ENCODE assay signal across 23 cellular contexts in the genomic region with DNA sequence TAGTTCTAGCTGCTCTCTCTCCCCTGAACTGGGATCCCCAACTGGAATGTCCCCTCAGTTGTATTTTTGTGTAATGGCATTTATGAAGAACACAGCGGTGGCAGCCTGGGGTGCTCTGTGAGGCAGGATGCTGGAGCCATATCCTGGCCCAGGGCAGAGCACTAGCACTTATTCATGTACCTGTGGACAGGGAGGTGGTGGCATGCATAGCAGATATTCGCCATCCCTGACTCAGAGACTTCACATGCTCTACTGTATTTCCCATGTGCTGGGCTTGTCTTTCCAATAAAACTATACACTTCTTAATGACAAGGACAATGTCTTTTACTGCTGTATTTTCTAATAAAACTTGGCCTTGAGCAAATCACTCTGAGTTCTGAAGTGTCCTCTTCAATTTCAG.
DNase-seq lines count a peak whose midpoint lies in the region; ATAC-seq, FAIRE-seq and TF ChIP-seq lines count a peak whose summit lies in the region.
"Had no signal": no experiment of that assay in that cellular context is flagged by ENCODE, and none has a peak within 500 bp of the region (broad histone marks: within the 10 kb centered on the region; RNA-seq: fewer than 3 reads in every experiment).

No MANE protein-coding gene starts in this region.

- H2AFZ ChIP-seq in keratinocyte (ENCODE audit: control insufficient read depth, low read length) = no peak overlapping the region

- H3K9ac ChIP-seq in keratinocyte (ENCODE audit: control insufficient read depth, extremely low read depth, insufficient read depth, low read length) = no peak overlapping the region
- H3K9ac ChIP-seq: BLaER1 had no signal

- no peak for FAIRE-seq in bronchial epithelial cell (lab: Jason Lieb, UNC)
- FAIRE-seq in keratinocyte (lab: Jason Lieb, UNC) = peak; percentile 96
- FAIRE-seq: A204.1, G401.6, GM12891, GM19239 had no signal

- ATAC-seq in RWPE2 (ENCODE audit: low read depth) = peak; percentile 44; the same call in 2 of the 3 replicates

- no peak overlapping the region for H3K4me2 ChIP-seq in keratinocyte (ENCODE audit: control insufficient read depth, extremely low read depth, insufficient read depth, low read depth, low read length)
- H3K4me2 ChIP-seq: BLaER1 had no signal

- no peaks in the 10 kb centered on the region for H3K27me3 ChIP-seq in RWPE2 (ENCODE audit: insufficient read depth, poor library complexity, severe bottlenecking)
- H3K27me3 ChIP-seq in bronchial epithelial cell (ENCODE audit: control insufficient read depth, insufficient read depth, low read length) = no peaks in the 10 kb centered on the region
- no peaks in the 10 kb centered on the region for H3K27me3 ChIP-seq in keratinocyte (ENCODE audit: control insufficient read depth, extremely low read depth, insufficient read depth, low read length)
- H3K27me3 ChIP-seq: BE2C, BLaER1 had no signal

- no peak overlapping the region for H3K27ac ChIP-seq in RWPE2 (ENCODE audit: poor library complexity, severe bottlenecking)
- H3K27ac ChIP-seq in keratinocyte (ENCODE audit: control insufficient read depth, insufficient read depth, low read length) = peak overlapping the region; percentile 10
- H3K27ac ChIP-seq: BLaER1 had no signal

- no peaks in the 10 kb centered on the region for H3K4me1 ChIP-seq in RWPE2 (ENCODE audit: insufficient read depth, poor library complexity, severe bottlenecking)
- peaks cover 3% of the 10 kb centered on the region for H3K4me1 ChIP-seq in keratinocyte (ENCODE audit: control insufficient read depth, extremely low read depth, insufficient read depth, low read length)
- H3K4me1 ChIP-seq: BE2C had no signal

- no peak for TF ChIP-seq CTCF in RWPE2 (IDR thresholded peaks at IDR 0.05; ENCODE audit: poor library complexity, severe bottlenecking)
- TF ChIP-seq CTCF in bronchial epithelial cell (IDR thresholded peaks at IDR 0.05; ENCODE audit: insufficient read depth, low read length, severe bottlenecking) = no peak
- TF ChIP-seq CTCF in keratinocyte (optimal IDR thresholded peaks at IDR 0.05 in 1 of 3, IDR thresholded peaks at IDR 0.05 in 1 of 3, conservative IDR thresholded peaks at IDR 0.05 in 1 of 3; ENCODE audit: extremely low read depth in 1 of 3, insufficient read depth in 2 of 3, low read length in 3 of 3) = no peak

- dilution Hi-C loops in keratinocyte (cut with MboI; ENCODE audit: extremely low pct_ligation_motif_present, low sequenced_read_pairs) = no loop called here

- H3K9me3 ChIP-seq in RWPE2 (ENCODE audit: severe bottlenecking) (no peaks in the 10 kb centered on the region), keratinocyte (ENCODE audit: control insufficient read depth, low read depth, low read length) (no peaks in the 10 kb centered on the region)
- H3K9me3 ChIP-seq: BE2C, BLaER1 had no signal

- H4K20me1 ChIP-seq in keratinocyte (ENCODE audit: control insufficient read depth, extremely low read depth, insufficient read depth, low read length) = no peaks in the 10 kb centered on the region
- H4K20me1 ChIP-seq: BLaER1 had no signal

- DNase-seq in RWPE2 (ENCODE audit: low spot score) = no peak
- peak; percentile 83 for DNase-seq in bronchial epithelial cell (ENCODE audit: low read depth)
- DNase-seq in keratinocyte (ENCODE audit: low read depth, low spot score) = no peak
- peak; percentile 25 for DNase-seq in ureter (ENCODE audit: low spot score)
- no peak for DNase-seq in cerebellar nuclear complex (lab: John Stamatoyannopoulos, UW)
- DNase-seq in DMS114 treated with DMSO at 0.1 percent for 48 hours (lab: John Stamatoyannopoulos, UW; ENCODE audit: unreplicated experiment) = no peak
- DNase-seq in foreskin melanocyte = no peak
- DNase-seq: 8988T; ACHN; BE2C; C1 segment of cervical spinal cord; CD4-positive, alpha-beta memory T cell; CD4-positive, CD25-positive, alpha-beta regulatory T cell; CD8-positive, alpha-beta memory T cell; COR-L47; DMS 273 treated with DMSO at 0.1 percent for 48 hours; DMS79 treated with DMSO at 0.1 percent for 48 hours; GF-D8 had no signal

- no peaks in the 10 kb centered on the region for H3K9me1 ChIP-seq in keratinocyte (ENCODE audit: control insufficient read depth, extremely low read depth, insufficient read depth, low read length)

- no peaks in the 10 kb centered on the region for H3K79me2 ChIP-seq in keratinocyte (ENCODE audit: control insufficient read depth, insufficient read depth, low read length)

- H3K36me3 ChIP-seq in RWPE2 (ENCODE audit: low read depth) = no peaks in the 10 kb centered on the region
- no peaks in the 10 kb centered on the region for H3K36me3 ChIP-seq in bronchial epithelial cell (ENCODE audit: control insufficient read depth, insufficient read depth, low read length)
- no peaks in the 10 kb centered on the region for H3K36me3 ChIP-seq in keratinocyte (ENCODE audit: control insufficient read depth in 2 of 2, extremely low read depth in 1 of 2, insufficient read depth in 2 of 2, low read length in 2 of 2)
- H3K36me3 ChIP-seq: BE2C, BLaER1 had no signal

- H3K4me3 ChIP-seq in RWPE2 (ENCODE audit: severe bottlenecking) (no peak overlapping the region), bronchial epithelial cell (ENCODE audit: low read depth, low read length) (no peak overlapping the region), keratinocyte (ENCODE audit: control insufficient read depth in 2 of 3, extremely low read depth in 1 of 3, insufficient read depth in 2 of 3, low read depth in 1 of 3, low read length in 3 of 3) (no peak overlapping the region)
- H3K4me3 ChIP-seq: BLaER1 had no signal

Comparison
In these comparisons a context has a peak if more than half of its experiments do, and no peak if none do; other contexts are left out.
1. DNase-seq: peak in bronchial epithelial cell (single experiment) and ureter (single experiment); none in RWPE2 (single experiment), keratinocyte (single experiment), cerebellar nuclear complex (0 of 2), DMS114 treated with DMSO at 0.1 percent for 48 hours (single experiment) and foreskin melanocyte (single experiment).